ENCODE assay signal across 1 cellular context in genomic region chr20:58467572-58468330, GRCh38.
TF ChIP-seq lines count a peak whose summit lies in the region.

No MANE protein-coding gene starts in this region.

TF ChIP-seq in WTC11, 78 proteins besides CTCF, POLR2A, EP300 and RAD21 (continued from another document):
- TF ChIP-seq ZNF281 (CRISPR knock-in tag; IDR thresholded peaks at IDR 0.05) (no peak), AFF4 (CRISPR knock-in tag; IDR thresholded peaks at IDR 0.05; ENCODE audit: borderline replicate concordance) (no peak)
TF ChIP-seq in WTC11: peak in this region for 0.
